In the genomic region with DNA sequence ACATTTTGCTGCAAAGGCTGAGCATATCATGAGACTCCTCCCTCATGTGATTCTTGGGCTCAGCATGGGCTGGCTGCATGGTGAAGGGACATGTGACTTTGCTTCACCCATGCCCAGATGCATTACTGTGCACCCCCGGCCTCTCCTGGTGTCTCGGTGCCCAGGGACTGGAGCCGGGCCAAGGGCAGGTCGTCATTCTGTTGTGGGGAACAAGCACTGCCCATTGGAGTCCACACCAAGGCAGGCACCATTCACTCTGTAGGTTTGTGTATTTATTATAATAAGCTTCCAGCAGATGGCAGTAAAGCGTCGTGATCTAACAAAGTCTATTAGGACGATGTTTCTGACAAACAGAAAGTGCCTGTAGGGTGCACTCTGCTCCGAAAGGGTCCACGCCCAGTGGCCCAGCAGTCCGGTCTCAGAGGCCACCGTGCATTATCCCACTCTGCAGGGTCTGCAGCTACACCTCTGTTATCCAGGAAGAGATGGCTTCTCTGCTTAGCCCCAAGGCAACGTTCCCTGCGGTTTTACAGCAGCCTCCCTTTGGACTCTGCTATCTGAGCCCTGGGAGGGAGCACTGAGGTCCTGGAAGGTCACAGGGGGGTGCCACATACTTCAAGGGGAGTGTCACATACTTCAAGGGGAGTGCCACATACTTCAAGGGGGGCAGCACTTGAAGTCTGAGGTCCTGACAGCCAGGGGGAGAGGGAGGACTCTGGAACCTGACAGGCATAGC, we compare ENCODE assay signal across 8 cellular contexts.
A peak's percentile ranks its signal among the peaks of the same experiment; 100 is the strongest.
DNase-seq lines count a peak whose midpoint lies in the region; ATAC-seq and TF ChIP-seq lines count a peak whose summit lies in the region.

No MANE protein-coding gene starts in this region.

- H3K27me3 Mint-ChIP-seq in T-helper 17 cell (peaks cover 22% of the 10 kb centered on the region), MCF 10A (ENCODE audit: insufficient read depth, unreplicated experiment) (no peaks in the 10 kb centered on the region)

- peak overlapping the region; percentile 72 for H2AFZ ChIP-seq in smooth muscle cell (ENCODE audit: low read depth)

- H3K4me1 ChIP-seq in smooth muscle cell (ENCODE audit: low read depth) = peaks cover 4% of the 10 kb centered on the region

- peaks cover 14% of the 10 kb centered on the region for H3K4me1 Mint-ChIP-seq in T-helper 17 cell
- H3K4me1 Mint-ChIP-seq in MCF 10A (ENCODE audit: insufficient read depth, unreplicated experiment) = peaks cover 7% of the 10 kb centered on the region

- H3K4me3 ChIP-seq in AG04450 (ENCODE audit: low read depth, low read length) = peak overlapping the region; percentile 52
- peak overlapping the region; percentile 42 for H3K4me3 ChIP-seq in smooth muscle cell

- TF ChIP-seq CTCF in AG04450 (IDR thresholded peaks at IDR 0.05; ENCODE audit: low read depth, low read length) (peak; percentile 66), MCF 10A (IDR thresholded peaks at IDR 0.05; ENCODE audit: unreplicated experiment) (peak; percentile 61), smooth muscle cell (IDR thresholded peaks at IDR 0.05; ENCODE audit: borderline replicate concordance, insufficient read depth, poor library complexity, severe bottlenecking) (peak; percentile 61)

- no peaks in the 10 kb centered on the region for H4K20me1 ChIP-seq in smooth muscle cell (ENCODE audit: low read depth)

- no peak overlapping the region for H3K27ac ChIP-seq in AG04450 (ENCODE audit: low read depth, low read length)
- no peak overlapping the region for H3K27ac ChIP-seq in smooth muscle cell (ENCODE audit: low read depth)

- no peaks in the 10 kb centered on the region for H3K79me2 ChIP-seq in smooth muscle cell (ENCODE audit: low read depth)

- POLR2A ChIA-PET in AG04450 (lab: Yijun Ruan, JAX) (no interaction called here), MCF 10A (lab: Yijun Ruan, JAX) (no interaction called here)

- H3K9me3 Mint-ChIP-seq in MCF 10A (ENCODE audit: unreplicated experiment) = no peaks in the 10 kb centered on the region

- no peaks in the 10 kb centered on the region for H3K36me3 ChIP-seq in smooth muscle cell (ENCODE audit: low read depth)

- H3K9ac ChIP-seq in smooth muscle cell (ENCODE audit: low read depth) = no peak overlapping the region

- H3K27ac Mint-ChIP-seq in T-helper 17 cell (peak overlapping the region; percentile 90), MCF 10A (ENCODE audit: low read depth, unreplicated experiment) (no peak overlapping the region)

- no peaks in the 10 kb centered on the region for H3K36me3 Mint-ChIP-seq in T-helper 17 cell (ENCODE audit: low read depth)
- no peaks in the 10 kb centered on the region for H3K36me3 Mint-ChIP-seq in MCF 10A (ENCODE audit: insufficient read depth, unreplicated experiment)

- intact Hi-C loops in MCF 10A (cut with micrococcal nuclease) = loop anchor here (1.0 to 5.0 kb wide), 5 partner anchors 164 to 476 kb away; no protein-coding TSS in a partner anchor

- H3K4me3 Mint-ChIP-seq in T-helper 17 cell (peak overlapping the region; percentile 87), MCF 10A (ENCODE audit: unreplicated experiment) (peak overlapping the region; percentile 61)

- 11% methylated on average over 13 of the region's 13 CpGs for WGBS in smooth muscle cell (ENCODE audit: low lambda C conversion rate)

- peak overlapping the region; percentile 86 for H3K4me2 ChIP-seq in smooth muscle cell

- DNase-seq in AG04450 (ENCODE audit: low read depth, low spot score) (peak; percentile 45), NCI-H1694 treated with DMSO at 0.1 percent for 48 hours (lab: John Stamatoyannopoulos, UW) (peak; percentile 82), T-helper 17 cell (peak in 2 of 3 donors; percentile 12 to 17), MCF 10A (ENCODE audit: unreplicated experiment) (peak; percentile 91), iPS-NIHi7 (ENCODE audit: extremely low spot score) (peak; percentile 90), smooth muscle cell (lab: John Stamatoyannopoulos, UW; ENCODE audit: unreplicated experiment) (no peak)

- H3K27me3 ChIP-seq in AG04450 (ENCODE audit: control insufficient read depth, insufficient read depth, low read length) (no peaks in the 10 kb centered on the region), smooth muscle cell (ENCODE audit: low read depth) (peaks cover 15% of the 10 kb centered on the region)

- no TSS peak for BruUV-seq in MCF 10A (replicated peaks; lab: Mats Ljungman, UMichigan)

- CTCF ChIA-PET in AG04450 (lab: Charles Lee) (interaction anchor here (1.0 to 1.6 kb wide), 2 partner anchors 31 to 164 kb away, joined by 3 to 8 read pairs; no protein-coding TSS in a partner anchor), MCF 10A (lab: Yijun Ruan, JAX) (interaction anchor here (0.6 to 1.8 kb wide), 16 partner anchors 8 to 1478 kb away, joined by 3 to 7 read pairs (median 3); no protein-coding TSS in a partner anchor)

- H3K9me3 ChIP-seq in AG04450 (ENCODE audit: control insufficient read depth, insufficient read depth, low read length) (no peaks in the 10 kb centered on the region), T-helper 17 cell (ENCODE audit: control insufficient read depth, low read length, poor library complexity, severe bottlenecking) (no peaks in the 10 kb centered on the region), smooth muscle cell (replicated peaks; ENCODE audit: low read depth) (no peaks in the 10 kb centered on the region)

- peak; percentile 97 for ATAC-seq in GM18511 (IDR thresholded peaks at IDR 0.05; ENCODE audit: unreplicated experiment)
- peak; percentile 92 for ATAC-seq in HG02973 (IDR thresholded peaks at IDR 0.05; ENCODE audit: unreplicated experiment)
- peak; percentile 91 for ATAC-seq in T-helper 17 cell

- no peaks in the 10 kb centered on the region for H3F3A ChIP-seq in smooth muscle cell (ENCODE audit: low read depth)
